In the genomic region with DNA sequence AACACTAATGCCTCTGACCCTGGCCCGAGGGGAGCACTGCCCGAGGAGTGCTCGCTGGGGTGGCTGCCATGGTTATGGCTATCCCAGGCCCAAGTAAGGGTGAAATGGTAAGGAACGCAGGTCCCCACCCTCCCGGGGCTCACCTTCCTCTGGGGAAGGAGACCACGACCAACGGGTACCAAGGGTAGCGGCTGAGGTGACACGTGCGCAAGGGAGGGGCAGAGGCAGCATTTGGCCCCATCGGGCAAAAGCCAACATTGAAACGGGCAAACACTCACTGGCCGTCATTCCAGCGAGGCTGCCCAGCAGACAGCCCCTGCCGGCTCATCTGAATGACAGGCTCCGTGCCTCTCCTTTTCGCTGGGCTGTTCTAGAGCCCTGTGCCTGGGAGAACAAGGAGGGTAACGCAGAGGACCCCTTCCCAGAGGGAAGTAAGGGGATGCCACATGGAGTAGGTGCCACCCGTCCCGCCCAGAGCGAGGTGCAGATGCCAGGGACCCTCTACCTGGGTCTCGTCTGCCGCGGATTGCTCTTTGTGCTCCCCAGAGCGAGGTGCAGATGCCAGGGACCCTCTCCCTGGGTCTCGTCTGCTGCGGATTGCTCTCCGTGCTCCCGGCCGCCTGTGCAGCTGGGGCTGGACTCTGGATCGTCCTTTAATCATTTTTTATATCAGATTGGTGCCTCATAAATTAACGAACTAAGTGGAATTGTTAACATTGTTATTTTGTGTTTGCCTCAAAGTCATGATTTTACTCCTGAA, we compare ENCODE assay signal across 26 cellular contexts. TPM values are rescaled to one million over a fixed set of nuclear protein-coding genes. Genes with fewer than 3 reads are reported as not detected.
"Had no signal": no experiment of that assay in that cellular context is flagged by ENCODE, and none has a peak within 500 bp of the region (broad histone marks: within the 10 kb centered on the region; RNA-seq: fewer than 3 reads in every experiment).

No MANE protein-coding gene starts in this region.

- H3K27ac ChIP-seq: ascending aorta, breast epithelium, gastrocnemius medialis, left lung, neutrophil, parathyroid adenoma, SJSA1, suprapubic skin, upper lobe of left lung had no signal

- H3K4me3 ChIP-seq: ascending aorta, breast epithelium, gastrocnemius medialis, left lung, mucosa of descending colon, SJSA1, suprapubic skin, upper lobe of left lung had no signal

- H3K4me1 Mint-ChIP-seq: memory B cell had no signal

- H3K9ac ChIP-seq: parathyroid adenoma had no signal

- ATAC-seq: gastrocnemius medialis, left lung, mucosa of descending colon had no signal

- H3K4me3 Mint-ChIP-seq: memory B cell; naive B cell; stimulated activated naive CD8-positive, alpha-beta T cell treated with anti-CD3 and anti-CD28 coated beads, Interleukin-15, Interleukin-2, amounts not matched to agents 100 ng/mL and 50 ng/mL, for 24 hours; T-helper 1 cell treated with Interleukin-12 subunit alpha and Interleukin-12 subunit beta and Interleukin-4 antibody, amounts not matched to agents 30 μg/mL and 1 μg/mL, for 36 hours had no signal

- H3K27me3 Mint-ChIP-seq: stimulated activated naive CD8-positive, alpha-beta T cell treated with anti-CD3 and anti-CD28 coated beads, Interleukin-15, Interleukin-2, amounts not matched to agents 100 ng/mL and 50 ng/mL, for 24 hours had no signal

- H3K9me3 Mint-ChIP-seq: activated T-helper 2 cell treated with anti-CD3 and anti-CD28 coated beads, Interferon-gamma antibody, Interleukin-2, Interleukin-4, amounts not matched to agents 10 μg/mL and 5 μg/mL and 100 μg/mL, durations not matched to agents 14 hours and 24 hours and 36 hours; memory B cell; naive B cell; stimulated activated naive CD8-positive, alpha-beta T cell treated with anti-CD3 and anti-CD28 coated beads, Interleukin-15, Interleukin-2, amounts not matched to agents 100 ng/mL and 50 ng/mL, for 24 hours; T-helper 1 cell treated with Interleukin-12 subunit alpha and Interleukin-12 subunit beta and Interleukin-4 antibody, amounts not matched to agents 30 μg/mL and 1 μg/mL, for 36 hours had no signal

- H3K9me3 ChIP-seq: ascending aorta, breast epithelium, gastrocnemius medialis, left lung, mucosa of descending colon, neutrophil, SJSA1, suprapubic skin, upper lobe of left lung had no signal

- H3K36me3 Mint-ChIP-seq: memory B cell, naive B cell had no signal

- H3K4me1 ChIP-seq: breast epithelium, gastrocnemius medialis, left lung, parathyroid adenoma, SJSA1, suprapubic skin, upper lobe of left lung had no signal

- H3K27me3 ChIP-seq: ascending aorta, upper lobe of left lung had no signal

- DNase-seq: activated CD4-positive, alpha-beta T cell treated with anti-CD3 and anti-CD28 coated beads, Interleukin-2, amount 50 U/mL, for 1 hour; activated CD4-positive, CD25-positive, alpha-beta regulatory T cell treated with anti-CD3 and anti-CD28 coated beads, Interleukin-2, amount 50 U/mL, for 72 hours; activated CD8-positive, alpha-beta memory T cell treated with anti-CD3 and anti-CD28 coated beads for 24 hours; activated CD8-positive, alpha-beta memory T cell treated with anti-CD3 and anti-CD28 coated beads, Interleukin-2, amount 50 U/mL, for 48 hours; activated naive CD4-positive, alpha-beta T cell treated with anti-CD3 and anti-CD28 coated beads, Interleukin-2, amount 50 U/mL, for 16 hours; cerebellar nuclear complex; cortex of kidney; gastrocnemius medialis; mucosa of descending colon; naive B cell had no signal

- H3K36me3 ChIP-seq: ascending aorta, breast epithelium, gastrocnemius medialis, left lung, neutrophil, SJSA1, suprapubic skin, upper lobe of left lung had no signal

RNA-seq across cellular contexts. Expression of gene ACTRT2, which starts 16.2 kb away (rescaled TPM):
- total RNA-seq: activated T-helper 2 cell treated with anti-CD3 and anti-CD28 coated beads, Interferon-gamma antibody, Interleukin-2, Interleukin-4, amounts not matched to agents 10 μg/mL and 5 μg/mL and 100 μg/mL, durations not matched to agents 14 hours and 24 hours and 36 hours; ascending aorta; breast epithelium; gastrocnemius medialis; kidney epithelial cell; left lung; mucosa of descending colon; SJSA1; skeletal muscle tissue; suprapubic skin; upper lobe of left lung had no signal
- polyA plus RNA-seq: adipose tissue, esophagus had no signal

RNA-seq across cellular contexts. Expression of gene PRDM16, which starts 31.5 kb away (rescaled TPM):
- total RNA-seq: activated T-helper 2 cell treated with anti-CD3 and anti-CD28 coated beads, Interferon-gamma antibody, Interleukin-2, Interleukin-4, amounts not matched to agents 10 μg/mL and 5 μg/mL and 100 μg/mL, durations not matched to agents 14 hours and 24 hours and 36 hours had no signal
